ENCODE assay signal across 8 cellular contexts in the genomic region with DNA sequence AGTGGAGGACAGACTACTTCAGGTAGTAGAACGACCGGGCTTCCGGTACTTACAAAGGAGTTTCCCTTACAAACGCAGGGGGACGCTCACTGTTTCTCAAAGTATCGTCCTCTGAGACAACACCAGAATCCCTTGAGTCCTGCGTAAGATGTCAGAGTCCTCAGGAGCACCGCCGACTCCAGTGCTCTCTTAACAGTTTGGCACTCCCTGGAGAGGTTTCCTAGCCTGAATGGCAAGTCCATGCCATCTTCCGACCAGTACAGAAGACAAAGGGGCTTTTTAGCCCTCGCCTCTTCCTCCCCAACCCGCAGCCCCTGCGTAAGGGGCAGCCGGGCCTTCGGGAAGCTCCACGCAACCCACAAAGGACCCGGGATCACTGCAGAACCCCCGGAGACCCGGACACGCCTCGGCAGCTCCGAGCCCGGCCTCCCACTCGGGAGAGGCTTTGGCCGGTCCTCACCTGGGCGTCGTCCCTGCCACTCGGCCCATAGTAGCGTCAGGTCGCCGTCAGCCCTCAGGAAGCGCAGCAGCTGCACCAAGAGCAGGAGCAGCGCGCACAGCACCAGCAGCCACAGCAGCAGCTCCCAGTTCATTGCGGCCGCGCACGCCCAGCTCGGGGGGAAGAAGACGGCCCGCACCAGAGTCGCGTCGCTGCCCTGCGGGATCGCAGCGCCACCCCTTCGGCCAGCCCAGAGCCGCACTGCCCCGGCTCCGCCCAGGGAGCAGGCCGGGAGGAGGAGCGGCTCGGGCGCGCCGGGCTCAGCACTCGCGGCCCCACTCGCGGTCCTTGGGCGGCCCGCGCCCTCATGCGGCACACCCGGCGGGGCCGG. TPM values are rescaled to one million over a fixed set of nuclear protein-coding genes. Genes with fewer than 3 reads are reported as not detected.
A peak's percentile ranks its signal among the peaks of the same experiment; 100 is the strongest.
DNase-seq lines count a peak whose midpoint lies in the region; ATAC-seq lines count a peak whose summit lies in the region.

A gene with protein sequence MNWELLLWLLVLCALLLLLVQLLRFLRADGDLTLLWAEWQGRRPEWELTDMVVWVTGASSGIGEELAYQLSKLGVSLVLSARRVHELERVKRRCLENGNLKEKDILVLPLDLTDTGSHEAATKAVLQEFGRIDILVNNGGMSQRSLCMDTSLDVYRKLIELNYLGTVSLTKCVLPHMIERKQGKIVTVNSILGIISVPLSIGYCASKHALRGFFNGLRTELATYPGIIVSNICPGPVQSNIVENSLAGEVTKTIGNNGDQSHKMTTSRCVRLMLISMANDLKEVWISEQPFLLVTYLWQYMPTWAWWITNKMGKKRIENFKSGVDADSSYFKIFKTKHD (minus strand): TSS at position 682 of the 830 bp plus-strand sequence. CDS start 89 bp downstream, at position 593.

- DNase-seq in EL (peak; percentile 86), KG1 (lab: John Stamatoyannopoulos, UW) (peak; percentile 67), SJSA1 (ENCODE audit: low read depth in 1 of 2, low spot score in 2 of 2) (peak; percentile 79 to 84), germinal center (ENCODE audit: low spot score) (peak; percentile 80), occipital lobe (lab: John Stamatoyannopoulos, UW) (peak; percentile 79)
- peak; percentile 68 for DNase-seq in activated naive CD4-positive, alpha-beta T cell treated with Interleukin-2 at 50 U/mL for 16 hours

- peak; percentile 90 for ATAC-seq in GM21723 (IDR thresholded peaks at IDR 0.05; ENCODE audit: unreplicated experiment)

- H3K9me3 ChIP-seq in SJSA1 (replicated peaks): no peaks in the 10 kb centered on the region

- peaks cover 18% of the 10 kb centered on the region for H3K36me3 ChIP-seq in SJSA1

- peaks cover 19% of the 10 kb centered on the region for H3K4me1 ChIP-seq in SJSA1 (replicated peaks)

- H3K4me3 ChIP-seq in SJSA1: peak within 1 kb of the TSS; percentile 82

- H3K27ac ChIP-seq in SJSA1 (peak within 1 kb of the TSS; percentile 69), temporal lobe (ENCODE audit: low read depth, low read length) (peak within 1 kb of the TSS; percentile 87)

- H3K27me3 ChIP-seq in SJSA1 (replicated peaks): no peaks in the 10 kb centered on the region; the same call in 1 of the 2 replicates

RNA-seq across cellular contexts. Expression of the gene that starts here (rescaled TPM):
- 97.6 and 239 TPM in 2 replicates for total RNA-seq in SJSA1 (2014; rRNA removed; shearing (Covaris generic))
- 47.4 TPM for total RNA-seq in occipital lobe
- 34.4 TPM for total RNA-seq in temporal lobe

Comparison
In these comparisons a context has a peak if more than half of its experiments do, and no peak if none do; other contexts are left out.
1. Peak in every context shown above with its lines: DNase-seq, ATAC-seq, H3K4me3 ChIP-seq and H3K27ac ChIP-seq.